ENCODE assay signal across 9 cellular contexts in the genomic region with DNA sequence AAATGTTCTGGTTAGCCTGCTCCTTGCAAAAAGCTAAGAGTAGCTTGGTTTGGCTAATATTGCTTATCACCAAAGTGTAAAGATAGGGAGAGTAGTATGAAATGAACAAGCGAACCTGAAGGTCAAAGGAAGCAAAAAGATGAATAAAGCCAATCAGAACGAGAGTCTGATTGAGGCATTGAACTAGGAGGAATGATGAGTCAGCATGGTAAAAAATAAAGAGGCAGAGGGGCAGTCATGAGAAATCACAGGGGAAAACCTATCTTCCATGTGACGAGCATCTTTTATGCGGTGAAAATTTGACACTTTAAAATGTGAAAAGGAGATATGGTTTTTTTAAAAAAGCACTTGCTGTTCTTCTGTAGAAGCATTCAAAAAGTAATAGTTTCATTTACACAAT.
"Had no signal": no experiment of that assay in that cellular context is flagged by ENCODE, and none has a peak within 500 bp of the region (broad histone marks: within the 10 kb centered on the region; RNA-seq: fewer than 3 reads in every experiment).

No MANE protein-coding gene starts in this region.

- H2AFZ ChIP-seq: GM23248 had no signal

- H3K36me3 ChIP-seq: HAP-1 had no signal

- H3K9me3 ChIP-seq: HAP-1 had no signal

- H3K4me1 ChIP-seq: HAP-1 had no signal

- H3K27ac ChIP-seq: GM23248, HL-60 had no signal

- FAIRE-seq: HTR-8/SVneo had no signal

- H3K9ac ChIP-seq: GM23248 had no signal

- H3K4me3 ChIP-seq: GM23248, HAP-1 had no signal

- ATAC-seq: HCT116 had no signal

- DNase-seq: GM23248, H7, HFFc6, Kasumi-1, KG1 had no signal
